ENCODE assay signal across 29 cellular contexts in genomic region chr14:76488551-76488950, GRCh38.
"Had no signal": no experiment of that assay in that cellular context is flagged by ENCODE, and none has a peak within 500 bp of the region (broad histone marks: within the 10 kb centered on the region; RNA-seq: fewer than 3 reads in every experiment).

No MANE protein-coding gene starts in this region.

- DNase-seq: hypothalamus; immature natural killer cell; kidney; left colon; left lung; lower lobe of right lung; mammary epithelial cell; mesenchymal stem cell; naive thymus-derived CD8-positive, alpha-beta T cell; ovary; stimulated activated CD4-positive, alpha-beta T cell treated with anti-CD3 and anti-CD28 coated beads, Interleukin-12 subunit alpha, Interleukin-12 subunit beta, amount 100 ng/mL, for 4 hours; stimulated activated CD4-positive, alpha-beta T cell treated with anti-CD3 and anti-CD28 coated beads, Interleukin-15, amount 100 ng/mL, for 24 hours; stimulated activated CD4-positive, alpha-beta T cell treated with anti-CD3 and anti-CD28 coated beads, Interleukin-2, amount 100 ng/mL, for 24 hours; stimulated activated CD4-positive, alpha-beta T cell treated with anti-CD3 and anti-CD28 coated beads, Interleukin-4, amount 100 ng/mL, for 1 hour; stimulated activated naive CD4-positive, alpha-beta T cell; tibial artery; trophoblast cell; upper lobe of right lung had no signal

- ATAC-seq: left colon; left lung; lower lobe of right lung; naive thymus-derived CD8-positive, alpha-beta T cell; upper lobe of right lung had no signal

- H3K9me3 ChIP-seq: left lung, lower lobe of right lung, ovary, right atrium auricular region, right lobe of liver, suprapubic skin, thoracic aorta, tibial artery, upper lobe of right lung had no signal

- H3K4me1 Mint-ChIP-seq: immature natural killer cell; naive thymus-derived CD8-positive, alpha-beta T cell had no signal

- H3K9me3 Mint-ChIP-seq: immature natural killer cell; naive thymus-derived CD8-positive, alpha-beta T cell; nephron; neural crest cell; stimulated activated naive CD8-positive, alpha-beta T cell treated with anti-CD3 and anti-CD28 coated beads, Interleukin-15, Interleukin-2, amounts not matched to agents 100 ng/mL and 50 ng/mL, for 24 hours had no signal

- H3K27me3 ChIP-seq: left lung, ovary, right atrium auricular region, right lobe of liver, suprapubic skin, upper lobe of right lung had no signal

- H3K27ac Mint-ChIP-seq: immature natural killer cell; nephron; progenitor cell of endocrine pancreas; stimulated activated naive CD8-positive, alpha-beta T cell treated with anti-CD3 and anti-CD28 coated beads, Interleukin-15, Interleukin-2, amounts not matched to agents 100 ng/mL and 50 ng/mL, for 24 hours had no signal

- H3K27ac ChIP-seq: left lung, lower lobe of right lung, ovary, right atrium auricular region, right lobe of liver, suprapubic skin, thoracic aorta, tibial artery, upper lobe of right lung had no signal

- H3K27me3 Mint-ChIP-seq: stimulated activated naive CD8-positive, alpha-beta T cell treated with anti-CD3 and anti-CD28 coated beads, Interleukin-15, Interleukin-2, amounts not matched to agents 100 ng/mL and 50 ng/mL, for 24 hours had no signal

- H3K36me3 ChIP-seq: left lung, lower lobe of right lung, ovary, right atrium auricular region, right lobe of liver, suprapubic skin, thoracic aorta, tibial artery, upper lobe of right lung had no signal

- H3K4me3 ChIP-seq: left lung, lower lobe of right lung, ovary, right atrium auricular region, right lobe of liver, smooth muscle cell, suprapubic skin, thoracic aorta, tibial artery, upper lobe of right lung had no signal

- H3K4me3 Mint-ChIP-seq: immature natural killer cell; naive thymus-derived CD8-positive, alpha-beta T cell; nephron; neural crest cell; stimulated activated naive CD8-positive, alpha-beta T cell treated with anti-CD3 and anti-CD28 coated beads, Interleukin-15, Interleukin-2, amounts not matched to agents 100 ng/mL and 50 ng/mL, for 24 hours had no signal

- H3K4me1 ChIP-seq: left lung, lower lobe of right lung, right atrium auricular region, right lobe of liver, suprapubic skin, tibial artery, upper lobe of right lung had no signal

- FAIRE-seq: islet of Langerhans, kidney, urothelium cell line had no signal

- H3K4me2 ChIP-seq: smooth muscle cell had no signal

- H3K36me3 Mint-ChIP-seq: immature natural killer cell; naive thymus-derived CD8-positive, alpha-beta T cell had no signal
